In the genomic region with DNA sequence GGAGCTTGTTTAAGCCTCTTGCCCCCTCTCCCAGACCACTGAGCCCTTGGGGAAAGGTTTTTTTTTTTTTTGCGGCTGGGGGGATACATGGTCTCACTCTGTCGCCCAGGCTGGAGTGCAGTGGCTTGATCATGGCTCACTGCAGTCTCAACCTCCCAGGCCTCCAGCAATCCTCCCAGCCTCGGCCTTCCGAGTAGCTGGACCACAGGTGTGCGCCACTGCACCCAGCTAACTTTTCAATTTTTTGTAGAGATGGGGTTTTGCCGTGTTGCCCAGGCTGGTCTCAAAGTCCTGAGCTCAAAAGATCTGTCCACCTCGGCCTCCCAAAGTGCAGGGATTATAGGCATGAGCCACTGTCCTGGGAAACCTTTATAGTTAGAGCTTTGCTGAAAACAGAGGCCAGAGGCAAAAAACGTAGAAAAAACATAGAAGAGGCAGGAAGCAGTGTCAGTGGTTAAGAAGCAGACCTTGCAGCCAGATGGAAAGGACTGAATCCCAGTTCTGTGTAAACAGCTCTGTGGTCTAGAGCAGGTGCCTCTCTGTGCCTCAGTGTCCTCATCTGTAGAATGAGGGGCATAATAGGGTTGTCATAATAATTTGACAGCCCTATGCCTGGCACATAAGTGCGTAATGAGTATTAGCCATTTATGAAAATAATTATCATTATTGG, we compare ENCODE assay signal across 1 cellular context.
TF ChIP-seq lines count a peak whose summit lies in the region.

No MANE protein-coding gene starts in this region.

TF ChIP-seq in HepG2, 621 proteins besides CTCF, POLR2A, EP300 and RAD21:
- TF ChIP-seq, protein P1, sequence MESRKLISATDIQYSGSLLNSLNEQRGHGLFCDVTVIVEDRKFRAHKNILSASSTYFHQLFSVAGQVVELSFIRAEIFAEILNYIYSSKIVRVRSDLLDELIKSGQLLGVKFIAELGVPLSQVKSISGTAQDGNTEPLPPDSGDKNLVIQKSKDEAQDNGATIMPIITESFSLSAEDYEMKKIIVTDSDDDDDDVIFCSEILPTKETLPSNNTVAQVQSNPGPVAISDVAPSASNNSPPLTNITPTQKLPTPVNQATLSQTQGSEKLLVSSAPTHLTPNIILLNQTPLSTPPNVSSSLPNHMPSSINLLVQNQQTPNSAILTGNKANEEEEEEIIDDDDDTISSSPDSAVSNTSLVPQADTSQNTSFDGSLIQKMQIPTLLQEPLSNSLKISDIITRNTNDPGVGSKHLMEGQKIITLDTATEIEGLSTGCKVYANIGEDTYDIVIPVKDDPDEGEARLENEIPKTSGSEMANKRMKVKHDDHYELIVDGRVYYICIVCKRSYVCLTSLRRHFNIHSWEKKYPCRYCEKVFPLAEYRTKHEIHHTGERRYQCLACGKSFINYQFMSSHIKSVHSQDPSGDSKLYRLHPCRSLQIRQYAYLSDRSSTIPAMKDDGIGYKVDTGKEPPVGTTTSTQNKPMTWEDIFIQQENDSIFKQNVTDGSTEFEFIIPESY (CRISPR knock-in tag; IDR thresholded peaks at IDR 0.05): no peak
- no peak for TF ChIP-seq FOXA1 (IDR thresholded peaks at IDR 0.05)
- TF ChIP-seq FOXA1 (CRISPR knock-in tag; IDR thresholded peaks at IDR 0.05): no peak
- no peak for TF ChIP-seq HIVEP1 (CRISPR knock-in tag; IDR thresholded peaks at IDR 0.05)
